8 cellular contexts compared by ENCODE assay signal in genomic region chr12:120229583-120230325, GRCh38. TPM values are rescaled to one million over a fixed set of nuclear protein-coding genes. Genes with fewer than 3 reads are reported as not detected.
A peak's percentile ranks its signal among the peaks of the same experiment; 100 is the strongest.
DNase-seq lines count a peak whose midpoint lies in the region; ATAC-seq and TF ChIP-seq lines count a peak whose summit lies in the region.

No MANE protein-coding gene starts in this region.

- H3K27ac ChIP-seq in coronary artery (peak overlapping the region; percentile 82 to 94), muscle layer of duodenum (ENCODE audit: low read length) (peak overlapping the region; percentile 96)

- H3K9me3 ChIP-seq in MG63, result no peaks in the 10 kb centered on the region
- H3K9me3 ChIP-seq in muscle layer of duodenum (ENCODE audit: control insufficient read depth in 1 of 2, low read length in 2 of 2), result no peaks in the 10 kb centered on the region

- no peak for TF ChIP-seq CTCF in coronary artery (IDR thresholded peaks at IDR 0.05)

- H3K4me3 ChIP-seq in MG63, result no peak overlapping the region
- peak overlapping the region; percentile 46 for H3K4me3 ChIP-seq in coronary artery
- H3K4me3 ChIP-seq in muscle layer of duodenum (ENCODE audit: low read depth in 1 of 2, low read length in 2 of 2), result peak overlapping the region; percentile 2 to 34

- H3K27me3 ChIP-seq in MG63 (no peaks in the 10 kb centered on the region), muscle layer of duodenum (ENCODE audit: low read depth, low read length) (no peaks in the 10 kb centered on the region)

- peaks cover 82 to 92% of the 10 kb centered on the region in 2 donors for H3K4me1 ChIP-seq in muscle layer of duodenum (ENCODE audit: control insufficient read depth in 1 of 2, insufficient read depth in 2 of 2, low read length in 2 of 2)

- peak; percentile 45 for DNase-seq in AG20443 (ENCODE audit: low spot score)
- peak; percentile 43 for DNase-seq in MG63
- DNase-seq in coronary artery (ENCODE audit: low spot score), result peak; percentile 74
- DNase-seq in NCI-H1092 (lab: John Stamatoyannopoulos, UW), result no peak
- no peak for DNase-seq in RPMI8226

- H3K36me3 ChIP-seq in MG63, result peaks cover 27% of the 10 kb centered on the region
- H3K36me3 ChIP-seq in muscle layer of duodenum (ENCODE audit: control insufficient read depth in 1 of 2, insufficient read depth in 2 of 2, low read length in 2 of 2), result no peaks in the 10 kb centered on the region

- ATAC-seq in activated CD4-positive, CD25-positive, alpha-beta regulatory T cell treated with anti-CD3 and anti-CD28 coated beads, Interleukin-2, amount 50 U/mL, for 24 hours, result no peak
- no peak for ATAC-seq in HG03045 (IDR thresholded peaks at IDR 0.05; ENCODE audit: unreplicated experiment)

RNA-seq across cellular contexts. Expression of gene RPLP0, which starts 28.8 kb away (rescaled TPM):
- total RNA-seq in MG63 (2014; rRNA removed; shearing (Covaris generic); ENCODE audit: low replicate concordance), result 5,975 and 7,875 TPM in 2 replicates

RNA-seq across cellular contexts. Expression of gene GCN1, which starts 35.2 kb away (rescaled TPM):
- total RNA-seq in MG63 (2014; rRNA removed; shearing (Covaris generic); ENCODE audit: low replicate concordance), result 39.6 and 76.8 TPM in 2 replicates

RNA-seq across cellular contexts. Expression of gene PXN, which starts 35.8 kb away (rescaled TPM):
- 6.4 and 11.5 TPM in 2 replicates for total RNA-seq in MG63 (2014; rRNA removed; shearing (Covaris generic); ENCODE audit: low replicate concordance)

Comparison
In these comparisons a context has a peak if more than half of its experiments do, and no peak if none do; other contexts are left out.
1. DNase-seq: peak in AG20443 (single experiment), MG63 (single experiment) and coronary artery (single experiment); none in NCI-H1092 (single experiment) and RPMI8226 (single experiment).